Comparison of ENCODE assay signal across 20 cellular contexts in the genomic region with DNA sequence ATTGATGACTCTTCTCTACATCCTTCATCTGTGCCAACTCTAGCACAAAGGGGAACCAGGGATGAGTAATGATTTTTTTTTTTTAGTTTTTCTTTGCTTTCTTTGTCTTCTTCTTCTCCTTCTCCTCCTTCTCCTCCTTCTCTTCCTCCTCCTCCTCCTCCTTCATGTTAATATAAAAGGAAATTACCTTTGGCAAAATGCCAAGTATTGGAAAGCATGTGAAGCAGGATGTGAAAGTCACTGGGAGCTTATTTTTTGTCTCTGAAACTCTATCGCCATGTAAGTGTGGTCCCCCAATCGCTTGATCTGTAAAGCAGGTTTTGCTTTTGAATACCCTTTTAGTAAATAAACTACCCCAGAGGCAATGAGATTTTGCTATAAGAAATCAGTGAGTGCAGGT.
DNase-seq lines count a peak whose midpoint lies in the region; ATAC-seq and TF ChIP-seq lines count a peak whose summit lies in the region.
"Had no signal": no experiment of that assay in that cellular context is flagged by ENCODE, and none has a peak within 500 bp of the region (broad histone marks: within the 10 kb centered on the region; RNA-seq: fewer than 3 reads in every experiment).

No MANE protein-coding gene starts in this region.

- no peak overlapping the region for H3K4me3 ChIP-seq in fibroblast of mammary gland (ENCODE audit: control insufficient read depth, low read depth, low read length)
- H3K4me3 ChIP-seq: BLaER1, SJCRH30 had no signal

- ATAC-seq in HG03571 (IDR thresholded peaks at IDR 0.05; ENCODE audit: unreplicated experiment): no peak
- ATAC-seq: HCT116, T-cell had no signal

- no peak for TF ChIP-seq CTCF in fibroblast of mammary gland (conservative IDR thresholded peaks at IDR 0.05; ENCODE audit: control insufficient read depth, insufficient read depth, low read depth, low read length)

- TF ChIP-seq EP300 in Ishikawa (IDR thresholded peaks at IDR 0.05; ENCODE audit: borderline replicate concordance): no peak

- DNase-seq in NCI-H446 (lab: John Stamatoyannopoulos, UW) (peak; percentile 12 to 30), NCI-H446 treated with DMSO at 0.1 percent for 48 hours (lab: John Stamatoyannopoulos, UW) (no peak), EH (ENCODE audit: low read depth) (peak; percentile 0), fibroblast of mammary gland (ENCODE audit: low read depth) (peak; percentile 4), dedifferentiated amniotic fluid mesenchymal stem cell (ENCODE audit: extremely low spot score) (no peak), NCI-H1694 (lab: John Stamatoyannopoulos, UW) (no peak)
- DNase-seq: CD4-positive, CD25-positive, alpha-beta regulatory T cell; DMS79; IMR-90; NCI-H1092; NCI-H1436; NCI-H187 treated with DMSO at 0.1 percent for 48 hours; NCI-H2107; NCI-H510A; SJCRH30; T-cell had no signal

- TF ChIP-seq RAD21 in Ishikawa (IDR thresholded peaks at IDR 0.05; ENCODE audit: low read depth): no peak

TF ChIP-seq in Ishikawa, 13 proteins besides CTCF, POLR2A, EP300 and RAD21:
- TF ChIP-seq FOXM1 (IDR thresholded peaks at IDR 0.05; ENCODE audit: borderline replicate concordance, low read depth) (no peak), TCF12 (IDR thresholded peaks at IDR 0.05; ENCODE audit: low read depth) (no peak), ZBTB7A (IDR thresholded peaks at IDR 0.05; ENCODE audit: low read depth) (no peak), NFIC (IDR thresholded peaks at IDR 0.05) (peak; percentile 70), TEAD4 (IDR thresholded peaks at IDR 0.05) (no peak)

Comparison
In these comparisons a context has a peak if more than half of its experiments do, and no peak if none do; other contexts are left out.
1. DNase-seq: peak in NCI-H446 (2 of 2), EH (single experiment) and fibroblast of mammary gland (single experiment); none in NCI-H446 treated with DMSO at 0.1 percent for 48 hours (single experiment), dedifferentiated amniotic fluid mesenchymal stem cell (single experiment) and NCI-H1694 (single experiment).